ENCODE assay signal across 8 cellular contexts in genomic region chr3:46629571-46630517, GRCh38. TPM values are rescaled to one million over a fixed set of nuclear protein-coding genes. Genes with fewer than 3 reads are reported as not detected.
DNase-seq lines count a peak whose midpoint lies in the region; ATAC-seq and TF ChIP-seq lines count a peak whose summit lies in the region.

No MANE protein-coding gene starts in this region.

- H3K4me3 Mint-ChIP-seq in IgD-negative memory B cell, result peak overlapping the region; percentile 6 to 87 (median 58)

- H3K4me1 Mint-ChIP-seq in IgD-negative memory B cell, result peaks cover 0 to 9% (median 7%) of the 10 kb centered on the region in 3 donors

- DNase-seq in Ammon's horn (ENCODE audit: low spot score) (peak; percentile 85), SK-MEL-5 (ENCODE audit: low read depth, low spot score) (peak; percentile 75), glomerular endothelial cell (ENCODE audit: extremely low read depth, low read depth, low spot score) (peak; percentile 5), omental fat pad (ENCODE audit: low spot score) (no peak), superior temporal gyrus (ENCODE audit: extremely low spot score) (peak; percentile 82)
- peak; percentile 83 for DNase-seq in activated naive CD4-positive, alpha-beta T cell treated with anti-CD3 and anti-CD28 coated beads, Interleukin-2, amount 50 U/mL, for 16 hours

- peak overlapping the region in 2 of 3 donors; percentile 34 to 50 for H3K27ac Mint-ChIP-seq in IgD-negative memory B cell

- peak in 2 of 3 donors; percentile 57 to 84 for TF ChIP-seq CTCF in omental fat pad (IDR thresholded peaks at IDR 0.05)

- ATAC-seq in GM19438 (IDR thresholded peaks at IDR 0.05; ENCODE audit: low read depth, unreplicated experiment) (peak; percentile 94), omental fat pad (ENCODE audit: low FRiP score) (peak; percentile 93)

- H3K36me3 Mint-ChIP-seq in IgD-negative memory B cell, result no peaks in the 10 kb centered on the region

- H3K27me3 Mint-ChIP-seq in IgD-negative memory B cell, result peaks cover 2% of the 10 kb centered on the region

- no peaks in the 10 kb centered on the region for H3K9me3 Mint-ChIP-seq in IgD-negative memory B cell

- in situ Hi-C loops in SK-MEL-5 (cut with HindIII; ENCODE audit: low pct_unique_long_range_greater_than_20kb, low sequenced_read_pairs), result no loop called here

RNA-seq across cellular contexts. Expression of gene FAM240A, which starts 17.5 kb away (rescaled TPM):
- polyA plus RNA-seq in IgD-negative memory B cell, result not detected
- not detected in 2 replicates for total RNA-seq in SK-MEL-5 (2014; rRNA removed; shearing (Covaris generic))
- not detected in 2 replicates for polyA plus RNA-seq in SK-MEL-5 (2015; cell fraction: cytosol; rRNA removed)
- not detected in 2 replicates for polyA plus RNA-seq in SK-MEL-5 (2015; cell fraction: nucleus; rRNA removed)
- total RNA-seq in glomerular endothelial cell (not detected in 2 replicates), omental fat pad (not detected)
